ENCODE assay signal across 12 cellular contexts in the genomic region with DNA sequence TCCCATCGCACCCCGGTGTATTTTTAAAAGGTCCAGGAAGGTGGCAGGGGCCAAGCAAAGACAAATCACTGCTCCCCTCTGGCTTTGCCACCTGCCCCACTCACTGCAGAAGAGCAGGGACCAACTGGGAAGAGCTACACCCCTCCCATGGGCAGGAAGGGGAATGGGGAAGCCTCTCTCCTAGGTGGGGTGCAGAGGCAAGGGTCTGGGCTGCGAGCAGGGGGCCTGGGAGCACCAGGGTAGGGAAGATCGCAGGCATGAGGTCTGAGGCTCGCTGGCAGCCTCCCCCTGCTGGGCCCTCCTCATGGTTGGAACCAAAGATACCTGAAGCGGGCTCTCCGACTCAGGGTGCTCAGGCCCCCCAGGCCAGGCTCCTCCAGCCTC. TPM values are rescaled to one million over a fixed set of nuclear protein-coding genes. Genes with fewer than 3 reads are reported as not detected.
A peak's percentile ranks its signal among the peaks of the same experiment; 100 is the strongest.
DNase-seq lines count a peak whose midpoint lies in the region; ATAC-seq and TF ChIP-seq lines count a peak whose summit lies in the region.
"Had no signal": no experiment of that assay in that cellular context is flagged by ENCODE, and none has a peak within 500 bp of the region (broad histone marks: within the 10 kb centered on the region; RNA-seq: fewer than 3 reads in every experiment).

No MANE protein-coding gene starts in this region.

- no peak overlapping the region for H2BK5ac ChIP-seq in mesenchymal stem cell (ENCODE audit: low read depth, low read length, poor library complexity, severe bottlenecking)

- ATAC-seq in activated naive CD4-positive, alpha-beta T cell treated with anti-CD3 and anti-CD28 coated beads, Interleukin-2, amount 50 U/mL, for 72 hours: no peak
- ATAC-seq in thoracic aorta (ENCODE audit: insufficient number of reproducible peaks, low FRiP score, low read depth) (no peak), HG02571 (IDR thresholded peaks at IDR 0.05; ENCODE audit: unreplicated experiment) (no peak)

- H2BK120ac ChIP-seq in mesenchymal stem cell (ENCODE audit: low read depth, low read length): no peak overlapping the region

- TF ChIP-seq CTCF in choroid plexus epithelial cell (conservative IDR thresholded peaks at IDR 0.05; ENCODE audit: low read depth, low read length) (no peak), thoracic aorta (IDR thresholded peaks at IDR 0.05) (no peak)

- H2AFZ ChIP-seq in mesenchymal stem cell (ENCODE audit: low read depth, low read length): no peak overlapping the region

- no peak overlapping the region for H2AK5ac ChIP-seq in mesenchymal stem cell (ENCODE audit: low read length, severe bottlenecking)

- H3K9me3 ChIP-seq in mesenchymal stem cell (ENCODE audit: control insufficient read depth, low read length) (no peaks in the 10 kb centered on the region), thoracic aorta (no peaks in the 10 kb centered on the region)

- WGBS in mesenchymal stem cell: 94% methylated on average over 7 of the region's 7 CpGs

- no peaks in the 10 kb centered on the region for H3K9me3 Mint-ChIP-seq in activated naive CD4-positive, alpha-beta T cell treated with anti-CD3 and anti-CD28 coated beads, Interleukin-2, amount 50 U/mL, for 72 hours

- H3K4me2 ChIP-seq in mesenchymal stem cell (ENCODE audit: low read length, poor library complexity, severe bottlenecking): no peak overlapping the region

- H3K27me3 ChIP-seq in mesenchymal stem cell (ENCODE audit: control insufficient read depth in 1 of 2, insufficient read depth in 1 of 2, low read length in 2 of 2) (no peaks in the 10 kb centered on the region), thoracic aorta (replicated peaks; ENCODE audit: insufficient read depth) (no peaks in the 10 kb centered on the region)

- H4K91ac ChIP-seq in mesenchymal stem cell (ENCODE audit: low read length): no peak overlapping the region

- no peak overlapping the region for H2BK15ac ChIP-seq in mesenchymal stem cell (ENCODE audit: low read depth, poor library complexity, severe bottlenecking)

- H4K8ac ChIP-seq in mesenchymal stem cell (ENCODE audit: low read length): no peak overlapping the region

- H3K79me1 ChIP-seq in mesenchymal stem cell (replicated peaks; ENCODE audit: low read length, poor library complexity, severe bottlenecking): peaks cover 9% of the 10 kb centered on the region

- H3K4me1 ChIP-seq in mesenchymal stem cell (ENCODE audit: control insufficient read depth, insufficient read depth, low read depth, low read length): peaks cover 65% of the 10 kb centered on the region
- peaks cover 9 to 42% of the 10 kb centered on the region in 2 donors for H3K4me1 ChIP-seq in thoracic aorta (ENCODE audit: control insufficient read depth in 1 of 2, low read depth in 2 of 2)

- no peak for DNase-seq in activated naive CD4-positive, alpha-beta T cell treated with anti-CD3 and anti-CD28 coated beads, Interleukin-2, amount 50 U/mL, for 72 hours (ENCODE audit: low spot score in 2 of 2)
- DNase-seq in activated naive CD4-positive, alpha-beta T cell treated with anti-CD3 and anti-CD28 coated beads, Interleukin-2, amount 50 U/mL, for 16 hours: no peak
- no peak for DNase-seq in choroid plexus epithelial cell (ENCODE audit: low read depth)
- DNase-seq in mesenchymal stem cell: no peak
- DNase-seq in thoracic aorta (ENCODE audit: low spot score): no peak
- no peak for DNase-seq in H4 (ENCODE audit: low spot score)
- DNase-seq in NCI-H146 (lab: John Stamatoyannopoulos, UW): no peak
- DNase-seq: cortex of kidney, DND-41, NCI-H524 treated with DMSO at 0.1 percent for 48 hours had no signal

- peaks cover 49 to 89% of the 10 kb centered on the region in 2 experiments for H3K36me3 ChIP-seq in mesenchymal stem cell (ENCODE audit: control insufficient read depth in 1 of 2, insufficient read depth in 2 of 2, low read depth in 1 of 2, low read length in 2 of 2)
- H3K36me3 ChIP-seq in thoracic aorta: peaks cover 13% of the 10 kb centered on the region

- H3K4me3 ChIP-seq in choroid plexus epithelial cell (ENCODE audit: low read depth, low read length) (peak overlapping the region; percentile 27), mesenchymal stem cell (ENCODE audit: insufficient read depth in 1 of 2, low read depth in 1 of 2, low read length in 2 of 2) (no peak overlapping the region), thoracic aorta (peak overlapping the region; percentile 5)
- H3K4me3 ChIP-seq: lung had no signal

- no peak overlapping the region for H3K14ac ChIP-seq in mesenchymal stem cell (ENCODE audit: low read length in 2 of 2)

- H3K9ac ChIP-seq in mesenchymal stem cell (ENCODE audit: low read length): peak overlapping the region; percentile 18

- H3K36me3 Mint-ChIP-seq in activated naive CD4-positive, alpha-beta T cell treated with anti-CD3 and anti-CD28 coated beads, Interleukin-2, amount 50 U/mL, for 72 hours: peaks cover 0 to 4% of the 10 kb centered on the region in 2 donors

- H3K27ac ChIP-seq in mesenchymal stem cell (ENCODE audit: low read length, poor library complexity, severe bottlenecking): no peak overlapping the region
- H3K27ac ChIP-seq in thoracic aorta: no peak overlapping the region

- H3K23ac ChIP-seq in mesenchymal stem cell (ENCODE audit: low read length in 2 of 2): no peak overlapping the region

- no peak overlapping the region for H2BK12ac ChIP-seq in mesenchymal stem cell (ENCODE audit: low read length in 2 of 2)

- peak overlapping the region; percentile 91 to 94 for H3K27ac Mint-ChIP-seq in activated naive CD4-positive, alpha-beta T cell treated with anti-CD3 and anti-CD28 coated beads, Interleukin-2, amount 50 U/mL, for 72 hours

- H3K4ac ChIP-seq in mesenchymal stem cell (ENCODE audit: low read depth in 1 of 2, low read length in 2 of 2): peak overlapping the region in 1 of 2 experiments; percentile 52

- no peak overlapping the region for H3K18ac ChIP-seq in mesenchymal stem cell (ENCODE audit: low read depth in 1 of 2, low read length in 2 of 2)

RNA-seq across cellular contexts. Expression of gene PISD, which starts 36.8 kb away (rescaled TPM):
- 10 to 100 TPM; 36.8 to 41.9 TPM for total RNA-seq in activated naive CD4-positive, alpha-beta T cell treated with anti-CD3 and anti-CD28 coated beads, Interleukin-2, amount 50 U/mL, for 72 hours
- 31.5 TPM for polyA plus RNA-seq in mesenchymal stem cell (2013, experiment 1 of 2)
- 31.2 TPM for polyA plus RNA-seq in mesenchymal stem cell (2013, experiment 2 of 2)
- 10 to 100 TPM; 41.4 to 54.9 TPM for total RNA-seq in thoracic aorta
- total RNA-seq in H4 (2014; rRNA removed; shearing (Covaris generic)): 17.6 and 18.8 TPM in 2 replicates

Comparison
In these comparisons a context has a peak if more than half of its experiments do, and no peak if none do; other contexts are left out.
1. H3K4me3 ChIP-seq: peak in choroid plexus epithelial cell (single experiment) and thoracic aorta (single experiment); none in mesenchymal stem cell (0 of 2).